In the genomic region with DNA sequence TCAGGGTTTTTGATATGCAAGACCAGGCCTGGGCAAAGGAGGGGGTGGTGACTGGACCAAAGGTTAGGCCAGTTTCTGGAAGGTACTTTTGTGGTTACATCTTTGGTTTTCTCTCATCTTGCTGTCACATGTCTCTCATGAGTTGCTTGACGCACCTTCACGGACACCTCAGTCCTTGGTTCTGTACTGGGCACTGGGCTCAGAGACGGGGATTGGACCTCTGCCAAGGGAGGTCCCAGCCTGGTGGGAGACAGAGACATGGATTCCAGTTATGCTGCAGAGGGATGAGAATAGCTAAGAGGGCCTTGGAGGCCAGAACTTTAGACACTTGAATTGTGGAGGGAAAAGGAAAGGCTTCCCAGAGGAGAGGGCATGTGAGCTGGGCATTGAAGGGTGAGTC, we compare ENCODE assay signal across 10 cellular contexts. TPM values are rescaled to one million over a fixed set of nuclear protein-coding genes. Genes with fewer than 3 reads are reported as not detected.
DNase-seq lines count a peak whose midpoint lies in the region; ATAC-seq and TF ChIP-seq lines count a peak whose summit lies in the region.
"Had no signal": no experiment of that assay in that cellular context is flagged by ENCODE, and none has a peak within 500 bp of the region (broad histone marks: within the 10 kb centered on the region; RNA-seq: fewer than 3 reads in every experiment).

No MANE protein-coding gene starts in this region.

- peaks cover 30% of the 10 kb centered on the region for H3K36me3 Mint-ChIP-seq in activated T-cell treated with anti-CD3 and anti-CD28 coated beads, Interleukin-2, amount 50 U/mL, for 24 hours (ENCODE audit: low read depth)
- no peaks in the 10 kb centered on the region for H3K36me3 Mint-ChIP-seq in WTC11
- H3K36me3 Mint-ChIP-seq in immature natural killer cell, result peaks cover 0 to 9% (median 5%) of the 10 kb centered on the region in 3 donors
- H3K36me3 Mint-ChIP-seq in stimulated activated naive B cell treated with anti-CD40 and anti-IgM and Interleukin-4, amounts not matched to agents 10 μg/mL and 1 μg/mL and 100 μg/mL, for 72 hours, result peaks cover 11 to 38% of the 10 kb centered on the region in 2 donors

- no peak for DNase-seq in activated T-cell treated with anti-CD3 and anti-CD28 coated beads, Interleukin-2, amount 50 U/mL, for 24 hours
- no peak for DNase-seq in activated T-cell treated with anti-CD3 and anti-CD28 coated beads, Interleukin-2, amount 50 U/mL, for 1 hour
- DNase-seq in WTC11 (ENCODE audit: low spot score) (no peak), immature natural killer cell (no peak), left lobe of liver (ENCODE audit: low spot score) (no peak)
- DNase-seq in stimulated activated naive B cell treated with anti-CD40 and anti-IgM and Interleukin-4, amounts not matched to agents 10 μg/mL and 1 μg/mL and 100 μg/mL, for 72 hours, result no peak
- no peak for DNase-seq in central memory CD4-positive, alpha-beta T cell
- DNase-seq: activated CD4-positive, CD25-positive, alpha-beta regulatory T cell treated with anti-CD3 and anti-CD28 coated beads, Interleukin-2, amount 50 U/mL, for 72 hours; NCI-H2107 had no signal

- H3K9me3 Mint-ChIP-seq in activated T-cell treated with anti-CD3 and anti-CD28 coated beads, Interleukin-2, amount 50 U/mL, for 24 hours, result no peaks in the 10 kb centered on the region
- H3K9me3 Mint-ChIP-seq in WTC11 (no peaks in the 10 kb centered on the region), immature natural killer cell (no peaks in the 10 kb centered on the region)
- peaks cover 2 to 3% of the 10 kb centered on the region in 2 donors for H3K9me3 Mint-ChIP-seq in stimulated activated naive B cell treated with anti-CD40 and anti-IgM and Interleukin-4, amounts not matched to agents 10 μg/mL and 1 μg/mL and 100 μg/mL, for 72 hours

- H3K4me3 Mint-ChIP-seq in activated T-cell treated with anti-CD3 and anti-CD28 coated beads, Interleukin-2, amount 50 U/mL, for 24 hours, result peak overlapping the region; percentile 97
- H3K4me3 Mint-ChIP-seq in WTC11 (peak overlapping the region; percentile 39), immature natural killer cell (peak overlapping the region; percentile 4 to 97 (median 88))
- H3K4me3 Mint-ChIP-seq in stimulated activated naive B cell treated with anti-CD40 and anti-IgM and Interleukin-4, amounts not matched to agents 10 μg/mL and 1 μg/mL and 100 μg/mL, for 72 hours, result peak overlapping the region; percentile 56 to 100

- CTCF ChIA-PET in WTC11 (lab: Charles Lee), result interaction anchor here (1.0 kb wide), 1 partner anchor 24 kb away, joined by 3 read pairs; no protein-coding TSS in a partner anchor

- ATAC-seq in WTC11 (no peak), left lobe of liver (no peak), HG02870 (IDR thresholded peaks at IDR 0.05; ENCODE audit: unreplicated experiment) (no peak)
- ATAC-seq in stimulated activated naive B cell treated with anti-CD40 and anti-IgM and Interleukin-4, amounts not matched to agents 10 μg/mL and 1 μg/mL and 100 μg/mL, for 72 hours (replicated peaks), result no peak

- H3K27me3 Mint-ChIP-seq in activated T-cell treated with anti-CD3 and anti-CD28 coated beads, Interleukin-2, amount 50 U/mL, for 24 hours, result no peaks in the 10 kb centered on the region
- H3K27me3 Mint-ChIP-seq in WTC11 (ENCODE audit: low read depth) (no peaks in the 10 kb centered on the region; the same call in 1 of the 2 replicates), immature natural killer cell (ENCODE audit: low read depth in 3 of 3) (peaks cover 0 to 2% (median 1%) of the 10 kb centered on the region in 3 donors)
- H3K27me3 Mint-ChIP-seq in stimulated activated naive B cell treated with anti-CD40 and anti-IgM and Interleukin-4, amounts not matched to agents 10 μg/mL and 1 μg/mL and 100 μg/mL, for 72 hours, result no peaks in the 10 kb centered on the region

- peaks cover 72% of the 10 kb centered on the region for H3K4me1 Mint-ChIP-seq in activated T-cell treated with anti-CD3 and anti-CD28 coated beads, Interleukin-2, amount 50 U/mL, for 24 hours (ENCODE audit: low read depth)
- H3K4me1 Mint-ChIP-seq in WTC11 (peaks cover 23% of the 10 kb centered on the region), immature natural killer cell (peaks cover 30 to 33% of the 10 kb centered on the region in 2 donors)
- H3K4me1 Mint-ChIP-seq in stimulated activated naive B cell treated with anti-CD40 and anti-IgM and Interleukin-4, amounts not matched to agents 10 μg/mL and 1 μg/mL and 100 μg/mL, for 72 hours, result peaks cover 50 to 79% of the 10 kb centered on the region in 2 donors

- TF ChIP-seq CTCF in WTC11 (IDR thresholded peaks at IDR 0.05), result no peak

- H3K27ac Mint-ChIP-seq in activated T-cell treated with anti-CD3 and anti-CD28 coated beads, Interleukin-2, amount 50 U/mL, for 24 hours, result peak overlapping the region; percentile 85
- H3K27ac Mint-ChIP-seq in WTC11, result no peak overlapping the region
- H3K27ac Mint-ChIP-seq in immature natural killer cell, result peak overlapping the region in 2 of 6 donors; percentile 3 to 14
- peak overlapping the region; percentile 78 for H3K27ac Mint-ChIP-seq in stimulated activated naive B cell treated with anti-CD40 and anti-IgM and Interleukin-4, amounts not matched to agents 10 μg/mL and 1 μg/mL and 100 μg/mL, for 72 hours

- POLR2A ChIA-PET in WTC11 (lab: Charles Lee), result no interaction called here

TF ChIP-seq in WTC11, 78 proteins besides CTCF, POLR2A, EP300 and RAD21:
- TF ChIP-seq ZNF263 (CRISPR knock-in tag; IDR thresholded peaks at IDR 0.05; ENCODE audit: low read depth) (no peak), TEAD4 (CRISPR knock-in tag; IDR thresholded peaks at IDR 0.05) (no peak), RORB (CRISPR knock-in tag; IDR thresholded peaks at IDR 0.05) (no peak), ZNF396 (CRISPR knock-in tag; IDR thresholded peaks at IDR 0.05; ENCODE audit: borderline replicate concordance) (no peak), ZBTB21 (CRISPR knock-in tag; IDR thresholded peaks at IDR 0.05; ENCODE audit: borderline replicate concordance) (no peak), SMAD4 (CRISPR knock-in tag; IDR thresholded peaks at IDR 0.05) (no peak), OVOL2 (CRISPR knock-in tag; IDR thresholded peaks at IDR 0.05; ENCODE audit: borderline replicate concordance) (no peak), ZNF219 (CRISPR knock-in tag; IDR thresholded peaks at IDR 0.05; ENCODE audit: borderline replicate concordance) (no peak), ZNF317 (CRISPR knock-in tag; IDR thresholded peaks at IDR 0.05; ENCODE audit: borderline replicate concordance, low read depth) (no peak)
- TF ChIP-seq, protein P1, sequence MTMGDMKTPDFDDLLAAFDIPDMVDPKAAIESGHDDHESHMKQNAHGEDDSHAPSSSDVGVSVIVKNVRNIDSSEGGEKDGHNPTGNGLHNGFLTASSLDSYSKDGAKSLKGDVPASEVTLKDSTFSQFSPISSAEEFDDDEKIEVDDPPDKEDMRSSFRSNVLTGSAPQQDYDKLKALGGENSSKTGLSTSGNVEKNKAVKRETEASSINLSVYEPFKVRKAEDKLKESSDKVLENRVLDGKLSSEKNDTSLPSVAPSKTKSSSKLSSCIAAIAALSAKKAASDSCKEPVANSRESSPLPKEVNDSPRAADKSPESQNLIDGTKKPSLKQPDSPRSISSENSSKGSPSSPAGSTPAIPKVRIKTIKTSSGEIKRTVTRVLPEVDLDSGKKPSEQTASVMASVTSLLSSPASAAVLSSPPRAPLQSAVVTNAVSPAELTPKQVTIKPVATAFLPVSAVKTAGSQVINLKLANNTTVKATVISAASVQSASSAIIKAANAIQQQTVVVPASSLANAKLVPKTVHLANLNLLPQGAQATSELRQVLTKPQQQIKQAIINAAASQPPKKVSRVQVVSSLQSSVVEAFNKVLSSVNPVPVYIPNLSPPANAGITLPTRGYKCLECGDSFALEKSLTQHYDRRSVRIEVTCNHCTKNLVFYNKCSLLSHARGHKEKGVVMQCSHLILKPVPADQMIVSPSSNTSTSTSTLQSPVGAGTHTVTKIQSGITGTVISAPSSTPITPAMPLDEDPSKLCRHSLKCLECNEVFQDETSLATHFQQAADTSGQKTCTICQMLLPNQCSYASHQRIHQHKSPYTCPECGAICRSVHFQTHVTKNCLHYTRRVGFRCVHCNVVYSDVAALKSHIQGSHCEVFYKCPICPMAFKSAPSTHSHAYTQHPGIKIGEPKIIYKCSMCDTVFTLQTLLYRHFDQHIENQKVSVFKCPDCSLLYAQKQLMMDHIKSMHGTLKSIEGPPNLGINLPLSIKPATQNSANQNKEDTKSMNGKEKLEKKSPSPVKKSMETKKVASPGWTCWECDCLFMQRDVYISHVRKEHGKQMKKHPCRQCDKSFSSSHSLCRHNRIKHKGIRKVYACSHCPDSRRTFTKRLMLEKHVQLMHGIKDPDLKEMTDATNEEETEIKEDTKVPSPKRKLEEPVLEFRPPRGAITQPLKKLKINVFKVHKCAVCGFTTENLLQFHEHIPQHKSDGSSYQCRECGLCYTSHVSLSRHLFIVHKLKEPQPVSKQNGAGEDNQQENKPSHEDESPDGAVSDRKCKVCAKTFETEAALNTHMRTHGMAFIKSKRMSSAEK (CRISPR knock-in tag; IDR thresholded peaks at IDR 0.05; ENCODE audit: borderline replicate concordance), result no peak
- TF ChIP-seq, protein P2, sequence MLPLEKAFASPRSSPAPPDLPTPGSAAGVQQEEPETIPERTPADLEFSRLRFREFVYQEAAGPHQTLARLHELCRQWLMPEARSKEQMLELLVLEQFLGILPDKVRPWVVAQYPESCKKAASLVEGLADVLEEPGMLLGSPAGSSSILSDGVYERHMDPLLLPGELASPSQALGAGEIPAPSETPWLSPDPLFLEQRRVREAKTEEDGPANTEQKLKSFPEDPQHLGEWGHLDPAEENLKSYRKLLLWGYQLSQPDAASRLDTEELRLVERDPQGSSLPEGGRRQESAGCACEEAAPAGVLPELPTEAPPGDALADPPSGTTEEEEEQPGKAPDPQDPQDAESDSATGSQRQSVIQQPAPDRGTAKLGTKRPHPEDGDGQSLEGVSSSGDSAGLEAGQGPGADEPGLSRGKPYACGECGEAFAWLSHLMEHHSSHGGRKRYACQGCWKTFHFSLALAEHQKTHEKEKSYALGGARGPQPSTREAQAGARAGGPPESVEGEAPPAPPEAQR (CRISPR knock-in tag; IDR thresholded peaks at IDR 0.05), result no peak

RNA-seq across cellular contexts. Expression of a gene that starts 1.7 kb away (rescaled TPM):
- 9.1 to 10.6 TPM (median 9.6 TPM) in 3 replicates for total RNA-seq in WTC11 (2021)
- under 1 TPM in 2 of 3 donors, not detected in 1; 0.20 to 0.27 TPM for polyA plus RNA-seq in immature natural killer cell
- 7.8 TPM for total RNA-seq in left lobe of liver

RNA-seq across cellular contexts. Expression of a gene that starts 1.9 kb away (rescaled TPM):
- total RNA-seq in WTC11 (2021) (2.8 to 4.0 TPM (median 3.1 TPM) in 3 replicates), left lobe of liver (12.5 TPM)
- polyA plus RNA-seq in immature natural killer cell, result 1 to 10 TPM in 1 of 3 donors, under 1 TPM in 1, not detected in 1; 0.44 to 1.1 TPM

RNA-seq across cellular contexts. Expression of a gene that starts 50.9 kb away (rescaled TPM):
- total RNA-seq in WTC11 (2021) (63.8 to 72.2 TPM (median 67.2 TPM) in 3 replicates), left lobe of liver (29.6 TPM)
- polyA plus RNA-seq in immature natural killer cell, result 10 to 100 TPM; 38.7 to 55.3 (median 40.0) TPM

Comparison
In these comparisons a context has a peak if more than half of its experiments do, and no peak if none do; other contexts are left out.
1. H3K4me3 Mint-ChIP-seq: peak in every context shown above with its lines; median percentile 97 in activated T-cell treated with anti-CD3 and anti-CD28 coated beads, Interleukin-2, amount 50 U/mL, for 24 hours; 88 in immature natural killer cell; 78 in stimulated activated naive B cell treated with anti-CD40 and anti-IgM and Interleukin-4, amounts not matched to agents 10 μg/mL and 1 μg/mL and 100 μg/mL, for 72 hours; 39 in WTC11.